8 cellular contexts compared by ENCODE assay signal in genomic region chr15:44713006-44713966, GRCh38. TPM values are rescaled to one million over a fixed set of nuclear protein-coding genes. Genes with fewer than 3 reads are reported as not detected.
A peak's percentile ranks its signal among the peaks of the same experiment; 100 is the strongest.
DNase-seq lines count a peak whose midpoint lies in the region; ATAC-seq, FAIRE-seq and TF ChIP-seq lines count a peak whose summit lies in the region.

No MANE protein-coding gene starts in this region.

- peaks cover 7% of the 10 kb centered on the region; the same call in 1 of the 2 replicates for H3K36me3 ChIP-seq in ES-I3 (ENCODE audit: insufficient read depth, low read length)
- H3K36me3 ChIP-seq in keratinocyte (ENCODE audit: control insufficient read depth in 2 of 2, extremely low read depth in 1 of 2, insufficient read depth in 2 of 2, low read length in 2 of 2), result peaks cover 23 to 26% of the 10 kb centered on the region in 2 experiments
- peaks cover 35% of the 10 kb centered on the region for H3K36me3 ChIP-seq in suprapubic skin

- no peaks in the 10 kb centered on the region for H3K27me3 Mint-ChIP-seq in activated CD8-positive, alpha-beta T cell treated with anti-CD3 and anti-CD28 coated beads for 36 hours

- peak overlapping the region; percentile 97 for H3K4me2 ChIP-seq in keratinocyte (ENCODE audit: control insufficient read depth, extremely low read depth, insufficient read depth, low read depth, low read length)

- H3K9ac ChIP-seq in ES-I3 (ENCODE audit: low read depth, low read length) (peak overlapping the region; percentile 95; the same call in 1 of the 2 replicates), keratinocyte (ENCODE audit: control insufficient read depth, extremely low read depth, insufficient read depth, low read length) (peak overlapping the region; percentile 99)

- no peak for FAIRE-seq in keratinocyte (lab: Jason Lieb, UNC)

- H3K27ac ChIP-seq in keratinocyte (ENCODE audit: control insufficient read depth, insufficient read depth, low read length), result peak overlapping the region; percentile 95
- peak overlapping the region; percentile 99 for H3K27ac ChIP-seq in suprapubic skin

- 31% methylated on average over 5 of the region's 5 CpGs for WGBS in suprapubic skin

- peaks cover 49% of the 10 kb centered on the region for H3K4me1 Mint-ChIP-seq in activated CD8-positive, alpha-beta T cell treated with anti-CD3 and anti-CD28 coated beads for 36 hours (ENCODE audit: low read depth)

- H3K9me3 Mint-ChIP-seq in activated CD8-positive, alpha-beta T cell treated with anti-CD3 and anti-CD28 coated beads for 36 hours, result no peaks in the 10 kb centered on the region

- peak overlapping the region; percentile 100 for H3K27ac Mint-ChIP-seq in activated CD8-positive, alpha-beta T cell treated with anti-CD3 and anti-CD28 coated beads for 36 hours

- H3K9me1 ChIP-seq in keratinocyte (ENCODE audit: control insufficient read depth, extremely low read depth, insufficient read depth, low read length), result no peaks in the 10 kb centered on the region

- peaks cover 47% of the 10 kb centered on the region for H3K79me2 ChIP-seq in keratinocyte (ENCODE audit: control insufficient read depth, insufficient read depth, low read length)

- ATAC-seq in activated CD8-positive, alpha-beta T cell treated with anti-CD3 and anti-CD28 coated beads for 36 hours, result no peak
- ATAC-seq in HG03439 (IDR thresholded peaks at IDR 0.05; ENCODE audit: unreplicated experiment), result no peak

- dilution Hi-C loops in keratinocyte (cut with MboI; ENCODE audit: extremely low pct_ligation_motif_present, low sequenced_read_pairs), result no loop called here

- H3K36me3 Mint-ChIP-seq in activated CD8-positive, alpha-beta T cell treated with anti-CD3 and anti-CD28 coated beads for 36 hours (ENCODE audit: low read depth), result peaks cover 84% of the 10 kb centered on the region

- H3K9me3 ChIP-seq in ES-I3 (ENCODE audit: control insufficient read depth, insufficient read depth, low read length), result no peaks in the 10 kb centered on the region
- H3K9me3 ChIP-seq in keratinocyte (ENCODE audit: control insufficient read depth, low read depth, low read length), result no peaks in the 10 kb centered on the region
- no peaks in the 10 kb centered on the region for H3K9me3 ChIP-seq in suprapubic skin

- TF ChIP-seq CTCF in LNCaP clone FGC (IDR thresholded peaks at IDR 0.05; ENCODE audit: control insufficient read depth, extremely low read depth, insufficient read depth) (peak; percentile 26; the same call in 1 of the 2 replicates), keratinocyte (optimal IDR thresholded peaks at IDR 0.05 in 1 of 3, IDR thresholded peaks at IDR 0.05 in 1 of 3, conservative IDR thresholded peaks at IDR 0.05 in 1 of 3; ENCODE audit: extremely low read depth in 1 of 3, insufficient read depth in 2 of 3, low read length in 3 of 3) (peak; percentile 6 to 42 (median 23)), suprapubic skin (IDR thresholded peaks at IDR 0.05) (no peak)
- no peak for TF ChIP-seq CTCF in activated CD8-positive, alpha-beta T cell treated with anti-CD3 and anti-CD28 coated beads for 36 hours (IDR thresholded peaks at IDR 0.05)

- H2AFZ ChIP-seq in keratinocyte (ENCODE audit: control insufficient read depth, low read length), result no peak overlapping the region

- no peaks in the 10 kb centered on the region for H3K27me3 ChIP-seq in keratinocyte (ENCODE audit: control insufficient read depth, extremely low read depth, insufficient read depth, low read length)
- no peaks in the 10 kb centered on the region for H3K27me3 ChIP-seq in suprapubic skin

- intact Hi-C loops in activated CD8-positive, alpha-beta T cell treated with anti-CD3 and anti-CD28 coated beads for 36 hours (cut with micrococcal nuclease), result loop anchor here (5.0 kb wide), 1 partner anchor 36 kb away; no protein-coding TSS in a partner anchor

- no peak for TF ChIP-seq POLR2A in suprapubic skin (IDR thresholded peaks at IDR 0.05)

- peak overlapping the region; percentile 94 for H3K4me3 Mint-ChIP-seq in activated CD8-positive, alpha-beta T cell treated with anti-CD3 and anti-CD28 coated beads for 36 hours

- H3K4me3 ChIP-seq in LNCaP clone FGC (ENCODE audit: low read depth, low read length), result no peak overlapping the region
- H3K4me3 ChIP-seq in keratinocyte (ENCODE audit: control insufficient read depth in 2 of 3, extremely low read depth in 1 of 3, insufficient read depth in 2 of 3, low read depth in 1 of 3, low read length in 3 of 3), result peak overlapping the region; percentile 85 to 98 (median 95)
- peak overlapping the region; percentile 92 for H3K4me3 ChIP-seq in suprapubic skin

- no peak for TF ChIP-seq EP300 in suprapubic skin (IDR thresholded peaks at IDR 0.05)

- CTCF ChIA-PET in activated CD8-positive, alpha-beta T cell treated with anti-CD3 and anti-CD28 coated beads for 36 hours (lab: Charles Lee), result interaction anchor here (0.7 to 16.8 kb wide), 5 partner anchors 20 to 102 kb away, joined by 3 to 333 read pairs (median 5); partner anchors contain the start of genes SPG11 and TRIM69

- H3K4me1 ChIP-seq in ES-I3 (ENCODE audit: insufficient read depth, low read length) (no peaks in the 10 kb centered on the region), keratinocyte (ENCODE audit: control insufficient read depth, extremely low read depth, insufficient read depth, low read length) (peaks cover 9% of the 10 kb centered on the region), suprapubic skin (peaks cover 54% of the 10 kb centered on the region)

- DNase-seq in LNCaP clone FGC (ENCODE audit: low read depth), result no peak
- DNase-seq in activated CD8-positive, alpha-beta T cell treated with anti-CD3 and anti-CD28 coated beads for 36 hours, result no peak
- no peak for DNase-seq in keratinocyte (ENCODE audit: low read depth, low spot score)
- no peak for DNase-seq in suprapubic skin (ENCODE audit: low spot score in 2 of 2)
- DNase-seq in germinal center (ENCODE audit: low spot score), result no peak
- no peak for DNase-seq in islet precursor cell

- POLR2A ChIA-PET in activated CD8-positive, alpha-beta T cell treated with anti-CD3 and anti-CD28 coated beads for 36 hours (lab: Charles Lee), result interaction anchor here (0.6 to 37.9 kb wide), 12 partner anchors 16 to 167 kb away, joined by 3 to 1862 read pairs (median 7); partner anchors contain the start of genes SPG11 and TRIM69

- peaks cover 6% of the 10 kb centered on the region for H4K20me1 ChIP-seq in keratinocyte (ENCODE audit: control insufficient read depth, extremely low read depth, insufficient read depth, low read length)

RNA-seq across cellular contexts. Expression of gene B2M, which starts 2.0 kb away (rescaled TPM):
- total RNA-seq in activated CD8-positive, alpha-beta T cell treated with anti-CD3 and anti-CD28 coated beads for 36 hours, result 1,000 to 10,000 TPM; 4,476 to 4,587 TPM
- polyA plus RNA-seq in keratinocyte, result 2,930 to 4,328 TPM (median 3,098 TPM) in 3 replicates
- 444 TPM for polyA plus RNA-seq in keratinocyte (2011; ENCODE audit: low read depth)
- 2,818 and 4,243 TPM in 2 replicates for polyA plus RNA-seq in keratinocyte (2011; cell fraction: cytosol; rRNA removed)
- polyA plus RNA-seq in keratinocyte (2011; cell fraction: nucleus; rRNA removed), result 4,543 and 5,641 TPM in 2 replicates
- polyA plus RNA-seq in keratinocyte (2012; ENCODE audit: low replicate concordance), result 1,371 and 1,431 TPM in 2 replicates
- 171 to 639 TPM (median 616 TPM) in 3 replicates for polyA minus RNA-seq in keratinocyte
- polyA minus RNA-seq in keratinocyte (2011; cell fraction: cytosol; rRNA and poly(A)+ RNA removed), result 661 TPM
- polyA minus RNA-seq in keratinocyte (2011; cell fraction: nucleus; rRNA and poly(A)+ RNA removed), result 364 and 767 TPM in 2 replicates
- 1,000 to 10,000 TPM; 3,609 to 4,918 (median 4,073) TPM for total RNA-seq in suprapubic skin

RNA-seq across cellular contexts. Expression of gene PATL2, which starts 2.2 kb away (rescaled TPM):
- 10 to 100 TPM; 16.1 to 17.8 TPM for total RNA-seq in activated CD8-positive, alpha-beta T cell treated with anti-CD3 and anti-CD28 coated beads for 36 hours
- 0.15 to 1.0 TPM (median 0.46 TPM) in 3 replicates for polyA plus RNA-seq in keratinocyte
- polyA plus RNA-seq in keratinocyte (2011; ENCODE audit: low read depth), result 0.17 TPM
- 0.19 and 0.21 TPM in 2 replicates for polyA plus RNA-seq in keratinocyte (2011; cell fraction: cytosol; rRNA removed)
- 2.8 and 3.6 TPM in 2 replicates for polyA plus RNA-seq in keratinocyte (2011; cell fraction: nucleus; rRNA removed)
- polyA plus RNA-seq in keratinocyte (2012; ENCODE audit: low replicate concordance), result 0.07 and 0.38 TPM in 2 replicates
- polyA minus RNA-seq in keratinocyte, result 0.26 to 0.54 TPM in 2 of 3 replicates, not detected in the other
- not detected for polyA minus RNA-seq in keratinocyte (2011; cell fraction: cytosol; rRNA and poly(A)+ RNA removed)
- 0.74 and 1.1 TPM in 2 replicates for polyA minus RNA-seq in keratinocyte (2011; cell fraction: nucleus; rRNA and poly(A)+ RNA removed)
- total RNA-seq in suprapubic skin, result 1 to 10 TPM in 1 of 4 donors, under 1 TPM in 2, not detected in 1; 0.57 to 1.2 (median 0.86) TPM

RNA-seq across cellular contexts. Expression of gene TRIM69, which starts 23.0 kb away (rescaled TPM):
- total RNA-seq in activated CD8-positive, alpha-beta T cell treated with anti-CD3 and anti-CD28 coated beads for 36 hours, result 10 to 100 TPM; 59.8 to 63.5 TPM
- polyA plus RNA-seq in keratinocyte, result 6.2 to 11.0 TPM (median 9.3 TPM) in 3 replicates
- 18.0 TPM for polyA plus RNA-seq in keratinocyte (2011; ENCODE audit: low read depth)
- polyA plus RNA-seq in keratinocyte (2011; cell fraction: cytosol; rRNA removed), result 6.0 and 9.9 TPM in 2 replicates
- 3.8 and 4.4 TPM in 2 replicates for polyA plus RNA-seq in keratinocyte (2011; cell fraction: nucleus; rRNA removed)
- polyA plus RNA-seq in keratinocyte (2012; ENCODE audit: low replicate concordance), result 5.5 and 6.3 TPM in 2 replicates
- polyA minus RNA-seq in keratinocyte, result 3.2 to 7.2 TPM (median 5.5 TPM) in 3 replicates
- 3.3 TPM for polyA minus RNA-seq in keratinocyte (2011; cell fraction: cytosol; rRNA and poly(A)+ RNA removed)
- 1.6 and 4.9 TPM in 2 replicates for polyA minus RNA-seq in keratinocyte (2011; cell fraction: nucleus; rRNA and poly(A)+ RNA removed)
- total RNA-seq in suprapubic skin, result 10 to 100 TPM in 2 of 4 donors, 1 to 10 TPM in 2; 9.1 to 10.6 (median 9.8) TPM

RNA-seq across cellular contexts. Expression of gene SPG11, which starts 49.8 kb away (rescaled TPM):
- total RNA-seq in activated CD8-positive, alpha-beta T cell treated with anti-CD3 and anti-CD28 coated beads for 36 hours, result 10 to 100 TPM; 68.6 to 71.5 TPM
- 35.6 to 53.4 TPM (median 41.5 TPM) in 3 replicates for polyA plus RNA-seq in keratinocyte
- 37.1 TPM for polyA plus RNA-seq in keratinocyte (2011; ENCODE audit: low read depth)
- 23.9 and 29.8 TPM in 2 replicates for polyA plus RNA-seq in keratinocyte (2011; cell fraction: cytosol; rRNA removed)
- 90.6 and 92.9 TPM in 2 replicates for polyA plus RNA-seq in keratinocyte (2011; cell fraction: nucleus; rRNA removed)
- polyA plus RNA-seq in keratinocyte (2012; ENCODE audit: low replicate concordance), result 22.4 and 27.0 TPM in 2 replicates
- polyA minus RNA-seq in keratinocyte, result 47.6 to 137 TPM (median 107 TPM) in 3 replicates
- polyA minus RNA-seq in keratinocyte (2011; cell fraction: cytosol; rRNA and poly(A)+ RNA removed), result 43.0 TPM
- polyA minus RNA-seq in keratinocyte (2011; cell fraction: nucleus; rRNA and poly(A)+ RNA removed), result 76.5 and 120 TPM in 2 replicates
- 100 to 1,000 TPM in 1 of 4 donors, 10 to 100 TPM in 3; 65.1 to 195 (median 87.6) TPM for total RNA-seq in suprapubic skin

Comparison
In these comparisons a context has a peak if more than half of its experiments do, and no peak if none do; other contexts are left out.
1. CTCF ChIP-seq: peak in LNCaP clone FGC (single experiment) and keratinocyte (3 of 3); none in activated CD8-positive, alpha-beta T cell treated with anti-CD3 and anti-CD28 coated beads for 36 hours (single experiment) and suprapubic skin (0 of 2).
2. RNA of gene PATL2, which starts 2.2 kb away (total RNA-seq): 16.1 to 17.8 TPM in activated CD8-positive, alpha-beta T cell treated with anti-CD3 and anti-CD28 coated beads for 36 hours; 0.57 to 1.2 TPM in suprapubic skin; every median in the first group is over 4 times any median in the second.
3. RNA of gene TRIM69, which starts 23.0 kb away (total RNA-seq): 59.8 to 63.5 TPM in activated CD8-positive, alpha-beta T cell treated with anti-CD3 and anti-CD28 coated beads for 36 hours; 9.1 to 10.6 TPM in suprapubic skin; every median in the first group is over 4 times any median in the second.